ENCODE assay signal across 10 cellular contexts in genomic region chr17:45096141-45096540, GRCh38. TPM values are rescaled to one million over a fixed set of nuclear protein-coding genes. Genes with fewer than 3 reads are reported as not detected.
DNase-seq lines count a peak whose midpoint lies in the region; ATAC-seq and TF ChIP-seq lines count a peak whose summit lies in the region.
"Had no signal": no experiment of that assay in that cellular context is flagged by ENCODE, and none has a peak within 500 bp of the region (broad histone marks: within the 10 kb centered on the region; RNA-seq: fewer than 3 reads in every experiment).

No MANE protein-coding gene starts in this region.

- no peak overlapping the region for H2AFZ ChIP-seq in fibroblast of lung (ENCODE audit: low read length)

- H3K4me3 ChIP-seq in Panc1 (ENCODE audit: low read depth in 2 of 2, low read length in 2 of 2) (no peak overlapping the region), fibroblast of lung (replicated peaks in 1 of 4; ENCODE audit: control extremely low read depth in 1 of 4, insufficient read depth in 1 of 4, low read depth in 3 of 4, low read length in 4 of 4) (no peak overlapping the region), stomach smooth muscle (ENCODE audit: low read length in 2 of 2) (no peak overlapping the region)
- H3K4me3 ChIP-seq: SJCRH30 had no signal

- no peaks in the 10 kb centered on the region for H3K9me3 Mint-ChIP-seq in T-helper 2 cell treated with Interferon-gamma antibody and Interleukin-4, amounts not matched to agents 5 μg/mL and 100 μg/mL, for 36 hours
- H3K9me3 Mint-ChIP-seq: immature natural killer cell had no signal

- no TSS peak for BruUV-seq in Panc1 (replicated peaks; lab: Mats Ljungman, UMichigan)

- H3K9ac ChIP-seq in fibroblast of lung (ENCODE audit: insufficient read depth, low read length) (no peak overlapping the region), stomach smooth muscle (ENCODE audit: low read length in 2 of 2) (peak overlapping the region in 1 of 2 donors; percentile 2)

- no peak overlapping the region for H3K27ac Mint-ChIP-seq in T-helper 2 cell treated with Interferon-gamma antibody and Interleukin-4, amounts not matched to agents 5 μg/mL and 100 μg/mL, for 36 hours

- H3K36me3 Mint-ChIP-seq in T-helper 2 cell treated with Interferon-gamma antibody and Interleukin-4, amounts not matched to agents 5 μg/mL and 100 μg/mL, for 36 hours (ENCODE audit: low read depth), result peaks cover 58% of the 10 kb centered on the region

- no peaks in the 10 kb centered on the region for H3K27me3 Mint-ChIP-seq in T-helper 2 cell treated with Interferon-gamma antibody and Interleukin-4, amounts not matched to agents 5 μg/mL and 100 μg/mL, for 36 hours (ENCODE audit: low read depth)

- H3K27ac ChIP-seq in Panc1 (ENCODE audit: low read length) (no peak overlapping the region), fibroblast of lung (ENCODE audit: insufficient read depth, low read length) (no peak overlapping the region), stomach smooth muscle (ENCODE audit: low read length) (peak overlapping the region; percentile 31)
- H3K27ac ChIP-seq: SJCRH30 had no signal

- peaks cover 11% of the 10 kb centered on the region for H3K4me1 ChIP-seq in Panc1 (ENCODE audit: control insufficient read depth, insufficient read depth, low read length)
- peaks cover 22% of the 10 kb centered on the region for H3K4me1 ChIP-seq in fibroblast of lung (ENCODE audit: control insufficient read depth, extremely low read depth, insufficient read depth, low read length)
- peaks cover 44% of the 10 kb centered on the region for H3K4me1 ChIP-seq in stomach smooth muscle (ENCODE audit: control insufficient read depth, insufficient read depth, low read length)

- peaks cover under 1% of the 10 kb centered on the region for H3K79me2 ChIP-seq in fibroblast of lung (ENCODE audit: control insufficient read depth, insufficient read depth, low read length)

- ATAC-seq in Panc1, result no peak

- H3K27me3 ChIP-seq in Panc1 (ENCODE audit: control insufficient read depth, insufficient read depth, low read length) (no peaks in the 10 kb centered on the region), fibroblast of lung (ENCODE audit: control insufficient read depth, insufficient read depth, low read length) (no peaks in the 10 kb centered on the region), stomach smooth muscle (ENCODE audit: control insufficient read depth in 1 of 2, insufficient read depth in 2 of 2, low read length in 2 of 2) (no peaks in the 10 kb centered on the region)
- H3K27me3 ChIP-seq: SJCRH30 had no signal

- no peak overlapping the region for H3K4me2 ChIP-seq in fibroblast of lung (ENCODE audit: extremely low read depth, insufficient read depth, low read length)

- DNase-seq in NCI-H510A treated with DMSO at 0.1 percent for 48 hours (lab: John Stamatoyannopoulos, UW) (peak; percentile 8), NCI-H510A (lab: John Stamatoyannopoulos, UW) (no peak), Panc1 (ENCODE audit: low read depth, low spot score) (no peak), fibroblast of lung (ENCODE audit: low read depth in 2 of 2) (peak; percentile 23 to 48), NCI-H1436 treated with DMSO at 0.1 percent for 48 hours (lab: John Stamatoyannopoulos, UW) (no peak), T1000 (lab: John Stamatoyannopoulos, UW) (no peak)
- no peak for DNase-seq in T-helper 2 cell treated with Interferon-gamma antibody and Interleukin-4, amounts not matched to agents 5 μg/mL and 100 μg/mL, for 36 hours (ENCODE audit: low spot score)
- DNase-seq: immature natural killer cell had no signal

- no peaks in the 10 kb centered on the region for H3K4me1 Mint-ChIP-seq in T-helper 2 cell treated with Interferon-gamma antibody and Interleukin-4, amounts not matched to agents 5 μg/mL and 100 μg/mL, for 36 hours (ENCODE audit: low read depth)

- peak; percentile 73 for TF ChIP-seq CTCF in Panc1 (IDR thresholded peaks at IDR 0.05)
- TF ChIP-seq CTCF in fibroblast of lung (conservative IDR thresholded peaks at IDR 0.05 in 1 of 2, IDR thresholded peaks at IDR 0.05 in 1 of 2; ENCODE audit: low read depth in 1 of 2, low read length in 2 of 2), result peak; percentile 58 to 67

- CTCF ChIA-PET in Panc1 (lab: Charles Lee), result no interaction called here

- intact Hi-C loops in Panc1 (cut with micrococcal nuclease; ENCODE audit: unreplicated experiment), result no loop called here

- H3K36me3 ChIP-seq in Panc1 (ENCODE audit: control insufficient read depth, insufficient read depth, low read length) (peaks cover 14% of the 10 kb centered on the region), fibroblast of lung (ENCODE audit: control insufficient read depth, insufficient read depth, low read length) (peaks cover 30% of the 10 kb centered on the region), stomach smooth muscle (ENCODE audit: control insufficient read depth in 2 of 2, insufficient read depth in 2 of 2, low read length in 2 of 2) (peaks cover 33 to 38% of the 10 kb centered on the region in 2 donors)

- H3K4me3 Mint-ChIP-seq in T-helper 2 cell treated with Interferon-gamma antibody and Interleukin-4, amounts not matched to agents 5 μg/mL and 100 μg/mL, for 36 hours, result no peak overlapping the region
- H3K4me3 Mint-ChIP-seq: immature natural killer cell had no signal

- H3K9me3 ChIP-seq in Panc1 (ENCODE audit: control insufficient read depth, insufficient read depth, low read depth, low read length), result no peaks in the 10 kb centered on the region
- no peaks in the 10 kb centered on the region for H3K9me3 ChIP-seq in fibroblast of lung (ENCODE audit: control insufficient read depth, insufficient read depth, low read depth, low read length)
- no peaks in the 10 kb centered on the region for H3K9me3 ChIP-seq in stomach smooth muscle (ENCODE audit: control insufficient read depth in 2 of 2, low read length in 2 of 2)
- H3K9me3 ChIP-seq: SJCRH30 had no signal

- H4K20me1 ChIP-seq in fibroblast of lung (ENCODE audit: control insufficient read depth, extremely low read depth, insufficient read depth, low read length), result no peaks in the 10 kb centered on the region

- POLR2A ChIA-PET in Panc1 (lab: Charles Lee), result no interaction called here

- in situ Hi-C loops in Panc1 (cut with HindIII; ENCODE audit: low pct_unique_long_range_greater_than_20kb, low sequenced_read_pairs), result no loop called here

RNA-seq across cellular contexts. Expression of gene NMT1, which starts 35.0 kb away (rescaled TPM):
- total RNA-seq in Panc1 (2021; ENCODE audit: unreplicated experiment), result 105 TPM
- polyA plus RNA-seq in Panc1 (2012; ENCODE audit: insufficient read length), result 141 TPM
- total RNA-seq in fibroblast of lung, result 73.2 and 124 TPM in 2 replicates
- 46.2 and 57.1 TPM in 2 replicates for polyA plus RNA-seq in fibroblast of lung
- 104 and 130 TPM in 2 replicates for polyA plus RNA-seq in fibroblast of lung (2012)
- 67.8 and 173 TPM in 2 replicates for polyA minus RNA-seq in fibroblast of lung (ENCODE audit: low replicate concordance)

RNA-seq across cellular contexts. Expression of gene PLCD3, which starts 36.2 kb away (rescaled TPM):
- total RNA-seq in Panc1 (2021; ENCODE audit: unreplicated experiment), result 125 TPM
- 158 TPM for polyA plus RNA-seq in Panc1 (2012; ENCODE audit: insufficient read length)
- total RNA-seq in fibroblast of lung, result 39.3 and 59.8 TPM in 2 replicates
- 32.8 and 52.1 TPM in 2 replicates for polyA plus RNA-seq in fibroblast of lung
- polyA plus RNA-seq in fibroblast of lung (2012), result 39.6 and 76.5 TPM in 2 replicates
- 151 and 159 TPM in 2 replicates for polyA minus RNA-seq in fibroblast of lung (ENCODE audit: low replicate concordance)

RNA-seq across cellular contexts. Expression of gene ACBD4, which starts 39.3 kb away (rescaled TPM):
- 7.7 TPM for total RNA-seq in Panc1 (2021; ENCODE audit: unreplicated experiment)
- 10.3 TPM for polyA plus RNA-seq in Panc1 (2012; ENCODE audit: insufficient read length)
- total RNA-seq in fibroblast of lung, result 7.7 and 18.0 TPM in 2 replicates
- 3.0 and 3.4 TPM in 2 replicates for polyA plus RNA-seq in fibroblast of lung
- 5.8 and 6.3 TPM in 2 replicates for polyA plus RNA-seq in fibroblast of lung (2012)
- polyA minus RNA-seq in fibroblast of lung (ENCODE audit: low replicate concordance), result 4.9 and 8.4 TPM in 2 replicates

RNA-seq across cellular contexts. Expression of gene DCAKD, which starts 44.7 kb away (rescaled TPM):
- total RNA-seq in Panc1 (2021; ENCODE audit: unreplicated experiment) (24.3 TPM), fibroblast of lung (39.8 and 41.5 TPM in 2 replicates)
- 31.4 TPM for polyA plus RNA-seq in Panc1 (2012; ENCODE audit: insufficient read length)
- 21.8 TPM in 2 replicates for polyA plus RNA-seq in fibroblast of lung
- 26.3 and 28.3 TPM in 2 replicates for polyA plus RNA-seq in fibroblast of lung (2012)
- polyA minus RNA-seq in fibroblast of lung (ENCODE audit: low replicate concordance), result 85.1 and 89.3 TPM in 2 replicates

RNA-seq across cellular contexts. Expression of gene HEXIM1, which starts 52.1 kb away (rescaled TPM):
- 59.1 TPM for total RNA-seq in Panc1 (2021; ENCODE audit: unreplicated experiment)
- 80.0 TPM for polyA plus RNA-seq in Panc1 (2012; ENCODE audit: insufficient read length)
- 9.9 and 10.3 TPM in 2 replicates for total RNA-seq in fibroblast of lung
- 11.7 and 12.4 TPM in 2 replicates for polyA plus RNA-seq in fibroblast of lung
- polyA plus RNA-seq in fibroblast of lung (2012), result 20.2 and 20.3 TPM in 2 replicates
- polyA minus RNA-seq in fibroblast of lung (ENCODE audit: low replicate concordance), result 4.3 and 6.1 TPM in 2 replicates

Comparison
In these comparisons a context has a peak if more than half of its experiments do, and no peak if none do; other contexts are left out.
1. DNase-seq: peak in NCI-H510A treated with DMSO at 0.1 percent for 48 hours (single experiment) and fibroblast of lung (2 of 2); none in NCI-H510A (single experiment), Panc1 (single experiment), T-helper 2 cell treated with Interferon-gamma antibody and Interleukin-4, amounts not matched to agents 5 μg/mL and 100 μg/mL, for 36 hours (single experiment), NCI-H1436 treated with DMSO at 0.1 percent for 48 hours (single experiment) and T1000 (single experiment).